In the genomic region with DNA sequence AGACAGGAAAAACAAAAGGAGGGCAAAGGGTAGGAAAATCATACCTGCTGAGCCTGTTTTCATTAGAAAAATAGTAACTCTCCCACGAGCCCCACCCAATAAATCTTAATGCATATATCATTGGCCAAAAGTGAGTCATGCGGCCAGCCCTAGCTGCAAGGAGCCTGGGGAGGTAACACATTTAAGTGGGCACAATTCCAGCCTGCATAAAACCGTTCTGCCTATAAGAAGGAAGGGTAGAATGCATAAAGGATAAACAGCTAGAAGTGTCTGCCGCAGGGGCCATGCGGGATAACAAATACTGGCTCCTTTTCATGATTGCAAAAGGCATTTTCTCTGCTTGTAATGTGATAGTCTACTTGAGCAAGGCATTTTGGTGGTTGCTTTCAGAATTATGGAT, we compare ENCODE assay signal across 12 cellular contexts. TPM values are rescaled to one million over a fixed set of nuclear protein-coding genes. Genes with fewer than 3 reads are reported as not detected.
DNase-seq lines count a peak whose midpoint lies in the region; ATAC-seq and TF ChIP-seq lines count a peak whose summit lies in the region.
"Had no signal": no experiment of that assay in that cellular context is flagged by ENCODE, and none has a peak within 500 bp of the region (broad histone marks: within the 10 kb centered on the region; RNA-seq: fewer than 3 reads in every experiment).

No MANE protein-coding gene starts in this region.

- no peaks in the 10 kb centered on the region for H3K79me2 ChIP-seq in PC-9 (ENCODE audit: low read depth)

- H3K4me1 ChIP-seq in A673 (ENCODE audit: insufficient read depth, low read length, poor library complexity, severe bottlenecking) (peaks cover 6% of the 10 kb centered on the region), PC-9 (replicated peaks; ENCODE audit: insufficient read depth) (peaks cover 15% of the 10 kb centered on the region), BE2C (peaks cover 2% of the 10 kb centered on the region; the same call in 1 of the 2 replicates)
- H3K4me1 ChIP-seq: tibial artery had no signal

- H2AFZ ChIP-seq in PC-9: no peak overlapping the region

- H3K4me3 ChIP-seq in A673 (ENCODE audit: low read depth, low read length, poor library complexity, severe bottlenecking): no peak overlapping the region
- no peak overlapping the region for H3K4me3 ChIP-seq in MG63
- H3K4me3 ChIP-seq in PC-9: no peak overlapping the region
- H3K4me3 ChIP-seq in fibroblast of pulmonary artery (replicated peaks; ENCODE audit: low read depth, low read length): no peak overlapping the region
- no peak overlapping the region for H3K4me3 ChIP-seq in BE2C (ENCODE audit: low read depth, low read length)
- H3K4me3 ChIP-seq: tibial artery had no signal

- intact Hi-C loops in A673 (cut with micrococcal nuclease; ENCODE audit: unreplicated experiment) (no loop called here), PC-9 (cut with micrococcal nuclease; ENCODE audit: unreplicated experiment) (no loop called here)

- ATAC-seq in HG02884 (IDR thresholded peaks at IDR 0.05; ENCODE audit: unreplicated experiment): no peak
- ATAC-seq: left lobe of liver had no signal

- TF ChIP-seq CTCF in A673 (conservative IDR thresholded peaks at IDR 0.05; ENCODE audit: low read depth, low read length) (no peak), PC-9 (conservative IDR thresholded peaks at IDR 0.05) (no peak), fibroblast of pulmonary artery (IDR thresholded peaks at IDR 0.05; ENCODE audit: low read length, missing control alignments) (no peak), BE2C (IDR thresholded peaks at IDR 0.05; ENCODE audit: low read depth, low read length) (no peak)

- H3K27me3 ChIP-seq in A673 (replicated peaks; ENCODE audit: insufficient read depth, low read depth, low read length, poor library complexity) (no peaks in the 10 kb centered on the region), MG63 (no peaks in the 10 kb centered on the region), PC-9 (ENCODE audit: insufficient read depth, low read depth) (no peaks in the 10 kb centered on the region), BE2C (no peaks in the 10 kb centered on the region)
- H3K27me3 ChIP-seq: tibial artery had no signal

- DNase-seq in A673 (ENCODE audit: low spot score) (peak; percentile 63), MG63 (peak; percentile 59), PC-9 (peak; percentile 39 to 84), fibroblast of pulmonary artery (ENCODE audit: low read depth) (peak; percentile 1), BE2C (no peak), cortex of kidney (lab: John Stamatoyannopoulos, UW) (no peak)
- DNase-seq in stimulated activated CD8-positive, alpha-beta memory T cell treated with anti-CD3 and anti-CD28 coated beads, Interleukin-4, amount 100 ng/mL, for 48 hours: no peak
- DNase-seq: activated naive CD4-positive, alpha-beta T cell treated with Interleukin-2 at 50 U/mL for 16 hours; DMS79 treated with DMSO at 0.1 percent for 48 hours; tibial artery had no signal

- no peaks in the 10 kb centered on the region for H3K9me3 ChIP-seq in A673 (ENCODE audit: low read depth, low read length, poor library complexity, severe bottlenecking)
- no peaks in the 10 kb centered on the region for H3K9me3 ChIP-seq in MG63
- H3K9me3 ChIP-seq in PC-9 (ENCODE audit: insufficient read depth, low read depth): no peaks in the 10 kb centered on the region
- no peaks in the 10 kb centered on the region for H3K9me3 ChIP-seq in BE2C
- H3K9me3 ChIP-seq: tibial artery had no signal

- H3K9me2 ChIP-seq in PC-9 (ENCODE audit: insufficient read depth): no peaks in the 10 kb centered on the region

- H3K27ac ChIP-seq in A673 (ENCODE audit: low read depth, low read length, poor library complexity, severe bottlenecking): no peak overlapping the region
- H3K27ac ChIP-seq in PC-9: peak overlapping the region; percentile 81
- H3K27ac ChIP-seq: tibial artery had no signal

- H4K20me1 ChIP-seq in PC-9 (ENCODE audit: insufficient read depth): no peaks in the 10 kb centered on the region

- no peaks in the 10 kb centered on the region for H3F3A ChIP-seq in PC-9 (ENCODE audit: insufficient read depth, low read depth)

- H3K36me3 ChIP-seq in A673 (ENCODE audit: insufficient read depth, low read length, poor library complexity, severe bottlenecking) (no peaks in the 10 kb centered on the region), MG63 (no peaks in the 10 kb centered on the region), PC-9 (ENCODE audit: low read depth) (no peaks in the 10 kb centered on the region), BE2C (no peaks in the 10 kb centered on the region)
- H3K36me3 ChIP-seq: tibial artery had no signal

- BruUV-seq in A673 (replicated peaks; lab: Mats Ljungman, UMichigan): no TSS peak
- BruUV-seq in PC-9 (replicated peaks; lab: Mats Ljungman, UMichigan): no TSS peak

- POLR2A ChIA-PET in A673 (lab: Charles Lee; ENCODE audit: low non-redundant PET): no interaction called here
- POLR2A ChIA-PET in PC-9 (lab: Charles Lee; ENCODE audit: unreplicated experiment): no interaction called here

- CTCF ChIA-PET in A673 (lab: Charles Lee) (no interaction called here), PC-9 (lab: Charles Lee) (no interaction called here)

- peak overlapping the region; percentile 58 for H3K4me2 ChIP-seq in PC-9

RNA-seq across cellular contexts. Expression of a gene that starts 37.1 kb away (rescaled TPM):
- total RNA-seq in A673 (2021) (0.11 and 0.26 TPM in 2 replicates), PC-9 (2021) (1.6 and 4.3 TPM in 2 replicates)
- 0.07 and 0.43 TPM in 2 replicates for total RNA-seq in MG63 (2014; rRNA removed; shearing (Covaris generic); ENCODE audit: low replicate concordance)
- 0.23 TPM for polyA plus RNA-seq in BE2C (2012; ENCODE audit: insufficient read depth, insufficient read length, low read depth)

Comparison
In these comparisons a context has a peak if more than half of its experiments do, and no peak if none do; other contexts are left out.
1. DNase-seq: peak in A673 (single experiment), MG63 (single experiment), PC-9 (2 of 2) and fibroblast of pulmonary artery (single experiment); none in BE2C (single experiment), stimulated activated CD8-positive, alpha-beta memory T cell treated with anti-CD3 and anti-CD28 coated beads, Interleukin-4, amount 100 ng/mL, for 48 hours (single experiment) and cortex of kidney (single experiment).